8 cellular contexts compared by ENCODE assay signal in genomic region chr1:150150511-150151021, GRCh38. TPM values are rescaled to one million over a fixed set of nuclear protein-coding genes. Genes with fewer than 3 reads are reported as not detected.
DNase-seq lines count a peak whose midpoint lies in the region; ATAC-seq, FAIRE-seq and TF ChIP-seq lines count a peak whose summit lies in the region.

No MANE protein-coding gene starts in this region.

- H3K4me2 ChIP-seq in hepatocyte: peak overlapping the region; percentile 91

- TF ChIP-seq CTCF in hepatocyte (IDR thresholded peaks at IDR 0.05; ENCODE audit: poor library complexity): no peak

- H3K9me2 ChIP-seq in hepatocyte (replicated peaks; ENCODE audit: insufficient read depth): no peaks in the 10 kb centered on the region

- CTCF ChIA-PET in activated naive CD4-positive, alpha-beta T cell treated with anti-CD3 and anti-CD28 coated beads for 36 hours (lab: Charles Lee): interaction anchor here (0.8 to 1.0 kb wide), 2 partner anchors 15 to 82 kb away, joined by 3 read pairs; no protein-coding TSS in a partner anchor

- H3K4me3 ChIP-seq in hepatocyte: peak overlapping the region; percentile 92
- peak overlapping the region; percentile 89 to 92 for H3K4me3 ChIP-seq in small intestine (ENCODE audit: low read depth in 1 of 2, low read length in 2 of 2)

- intact Hi-C loops in activated naive CD4-positive, alpha-beta T cell treated with anti-CD3 and anti-CD28 coated beads for 36 hours (cut with micrococcal nuclease): loop anchor here (1.0 to 2.0 kb wide), 2 partner anchors 10 to 40 kb away; no protein-coding TSS in a partner anchor

- ATAC-seq in HG03108 (IDR thresholded peaks at IDR 0.05; ENCODE audit: unreplicated experiment): no peak

- no peak for FAIRE-seq in small intestine (lab: Jason Lieb, UNC)

- H3K36me3 Mint-ChIP-seq in activated naive CD4-positive, alpha-beta T cell treated with anti-CD3 and anti-CD28 coated beads for 36 hours (ENCODE audit: low read depth): no peaks in the 10 kb centered on the region

- peaks cover 6% of the 10 kb centered on the region for H3K27me3 ChIP-seq in hepatocyte
- H3K27me3 ChIP-seq in small intestine (ENCODE audit: control insufficient read depth in 2 of 2, insufficient read depth in 2 of 2, low read length in 2 of 2): no peaks in the 10 kb centered on the region

- peak overlapping the region; percentile 88 for H3K27ac ChIP-seq in hepatocyte
- peak overlapping the region; percentile 74 to 87 for H3K27ac ChIP-seq in small intestine (ENCODE audit: low read depth in 1 of 2, low read length in 1 of 2)

- H3K9me3 Mint-ChIP-seq in activated naive CD4-positive, alpha-beta T cell treated with anti-CD3 and anti-CD28 coated beads for 36 hours: no peaks in the 10 kb centered on the region

- H3K4me1 Mint-ChIP-seq in activated naive CD4-positive, alpha-beta T cell treated with anti-CD3 and anti-CD28 coated beads for 36 hours (ENCODE audit: low read depth): peaks cover 39% of the 10 kb centered on the region

- 4% methylated on average over 30 of the region's 54 CpGs for WGBS in hepatocyte (ENCODE audit: low lambda C conversion rate, missing lambda C conversion rate)
- WGBS in small intestine, 3 donors: 2 to 4% (median 3%) methylated on average over 44 to 54 of the region's 54 CpGs

- H3K4me1 ChIP-seq in hepatocyte (ENCODE audit: insufficient read depth) (peaks cover 8% of the 10 kb centered on the region), small intestine (ENCODE audit: control insufficient read depth in 2 of 2, insufficient read depth in 1 of 2, low read depth in 1 of 2, low read length in 1 of 2) (no peaks in the 10 kb centered on the region)

- no peaks in the 10 kb centered on the region for H3K27me3 Mint-ChIP-seq in activated naive CD4-positive, alpha-beta T cell treated with anti-CD3 and anti-CD28 coated beads for 36 hours (ENCODE audit: low read depth)

- peaks cover 35% of the 10 kb centered on the region for H3K79me2 ChIP-seq in hepatocyte

- H3K4me3 Mint-ChIP-seq in activated naive CD4-positive, alpha-beta T cell treated with anti-CD3 and anti-CD28 coated beads for 36 hours: peak overlapping the region; percentile 75

- peaks cover 6% of the 10 kb centered on the region for H4K20me1 ChIP-seq in hepatocyte (ENCODE audit: insufficient read depth, poor library complexity, severe bottlenecking)

- H3K36me3 ChIP-seq in hepatocyte (replicated peaks; ENCODE audit: insufficient read depth, low read depth): no peaks in the 10 kb centered on the region
- peaks cover 0 to 3% of the 10 kb centered on the region in 2 donors for H3K36me3 ChIP-seq in small intestine (ENCODE audit: control insufficient read depth in 2 of 2, insufficient read depth in 2 of 2, low read length in 2 of 2)

- peak overlapping the region; percentile 54 for H2AFZ ChIP-seq in hepatocyte

- DNase-seq in EL (peak; percentile 41), NAMALWA (ENCODE audit: low spot score) (peak; percentile 33), hepatocyte (ENCODE audit: low spot score) (peak; percentile 52), small intestine (no peak), NCI-H2029 treated with DMSO at 0.1 percent for 48 hours (lab: John Stamatoyannopoulos, UW) (no peak), NCI-H510A treated with DMSO at 0.1 percent for 48 hours (lab: John Stamatoyannopoulos, UW) (no peak)
- DNase-seq in activated naive CD4-positive, alpha-beta T cell treated with anti-CD3 and anti-CD28 coated beads for 36 hours: no peak

- H3K27ac Mint-ChIP-seq in activated naive CD4-positive, alpha-beta T cell treated with anti-CD3 and anti-CD28 coated beads for 36 hours: peak overlapping the region; percentile 72

- H3K9me3 ChIP-seq in hepatocyte (ENCODE audit: low read depth) (no peaks in the 10 kb centered on the region), small intestine (ENCODE audit: control insufficient read depth, low read depth) (no peaks in the 10 kb centered on the region)

RNA-seq across cellular contexts. Expression of gene PLEKHO1, which starts 0.8 kb away (rescaled TPM):
- 1 to 10 TPM; 4.4 to 4.7 TPM for total RNA-seq in activated naive CD4-positive, alpha-beta T cell treated with anti-CD3 and anti-CD28 coated beads for 36 hours
- total RNA-seq in hepatocyte: 12.1 and 23.7 TPM in 2 replicates
- polyA plus RNA-seq in hepatocyte (33.0 and 38.2 TPM in 2 replicates), small intestine (10 to 100 TPM in 2 of 3 donors, 1 to 10 TPM in 1; 8.1 to 38.4 (median 29.8) TPM)

Comparison
In these comparisons a context has a peak if more than half of its experiments do, and no peak if none do; other contexts are left out.
1. DNase-seq: peak in EL (single experiment), NAMALWA (single experiment) and hepatocyte (single experiment); none in activated naive CD4-positive, alpha-beta T cell treated with anti-CD3 and anti-CD28 coated beads for 36 hours (single experiment), small intestine (single experiment), NCI-H2029 treated with DMSO at 0.1 percent for 48 hours (single experiment) and NCI-H510A treated with DMSO at 0.1 percent for 48 hours (single experiment).